26 cellular contexts compared by ENCODE assay signal in the genomic region with DNA sequence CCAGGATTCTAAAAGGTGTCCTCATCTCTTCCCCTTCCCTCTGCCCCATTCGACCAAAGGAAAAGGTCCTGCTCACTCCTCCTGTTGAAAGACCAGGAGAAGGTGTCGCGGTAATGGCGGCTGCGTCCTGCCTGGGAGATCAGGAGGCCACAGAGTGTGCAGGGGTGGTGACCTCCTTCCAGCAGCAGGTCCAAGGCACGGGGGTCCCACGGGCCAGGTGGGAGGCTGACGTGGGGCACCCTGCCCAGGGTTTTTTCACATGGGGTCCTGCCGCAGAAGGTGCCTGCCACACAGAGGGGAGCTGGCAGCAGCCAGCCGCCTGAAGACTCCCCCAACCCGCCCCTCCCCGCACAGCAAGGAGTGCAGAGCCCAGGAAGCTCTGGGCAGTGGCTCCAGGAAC. TPM values are rescaled to one million over a fixed set of nuclear protein-coding genes. Genes with fewer than 3 reads are reported as not detected.
"Had no signal": no experiment of that assay in that cellular context is flagged by ENCODE, and none has a peak within 500 bp of the region (broad histone marks: within the 10 kb centered on the region; RNA-seq: fewer than 3 reads in every experiment).

No MANE protein-coding gene starts in this region.

- H3K4me3 ChIP-seq: coronary artery, esophagus muscularis mucosa, gastroesophageal sphincter, heart left ventricle, hepatocyte, prostate gland, sigmoid colon, testis, tibial artery had no signal

- H3K9me3 ChIP-seq: esophagus muscularis mucosa, gastroesophageal sphincter, heart left ventricle, prostate gland, sigmoid colon, testis, tibial artery had no signal

- H3K9me3 Mint-ChIP-seq: stimulated activated memory B cell treated with anti-CD40 and anti-IgM and Interleukin-4, amounts not matched to agents 10 μg/mL and 1 μg/mL and 100 μg/mL, for 72 hours; type B pancreatic cell had no signal

- ATAC-seq: foreskin keratinocyte; gastroesophageal sphincter; heart left ventricle; left colon; naive thymus-derived CD4-positive, alpha-beta T cell; right cardiac atrium; stimulated activated naive CD8-positive, alpha-beta T cell treated with anti-CD3 and anti-CD28 coated beads, Interleukin-15, Interleukin-2, amounts not matched to agents 100 U/mL and 50 U/mL, for 24 hours had no signal

- H3K36me3 Mint-ChIP-seq: naive thymus-derived CD4-positive, alpha-beta T cell; stimulated activated memory B cell treated with anti-CD40 and anti-IgM and Interleukin-4, amounts not matched to agents 10 μg/mL and 1 μg/mL and 100 μg/mL, for 72 hours; type B pancreatic cell had no signal

- H3K4me1 Mint-ChIP-seq: naive thymus-derived CD4-positive, alpha-beta T cell; stimulated activated memory B cell treated with anti-CD40 and anti-IgM and Interleukin-4, amounts not matched to agents 10 μg/mL and 1 μg/mL and 100 μg/mL, for 72 hours had no signal

- H3K27ac Mint-ChIP-seq: naive thymus-derived CD4-positive, alpha-beta T cell; stimulated activated memory B cell treated with anti-CD40 and anti-IgM and Interleukin-4, amounts not matched to agents 10 μg/mL and 1 μg/mL and 100 μg/mL, for 72 hours; type B pancreatic cell had no signal

- H3K27ac ChIP-seq: coronary artery, esophagus muscularis mucosa, foreskin keratinocyte, gastroesophageal sphincter, heart left ventricle, hepatocyte, parathyroid adenoma, prostate gland, sigmoid colon, testis, tibial artery had no signal

- H3K27me3 ChIP-seq: foreskin keratinocyte, hepatocyte, testis had no signal

- H3K4me3 Mint-ChIP-seq: naive thymus-derived CD4-positive, alpha-beta T cell; stimulated activated memory B cell treated with anti-CD40 and anti-IgM and Interleukin-4, amounts not matched to agents 10 μg/mL and 1 μg/mL and 100 μg/mL, for 72 hours; type B pancreatic cell had no signal

- H3K4me1 ChIP-seq: esophagus muscularis mucosa, foreskin keratinocyte, gastroesophageal sphincter, heart left ventricle, parathyroid adenoma, prostate gland, sigmoid colon, testis, tibial artery had no signal

- H3K36me3 ChIP-seq: esophagus muscularis mucosa, gastroesophageal sphincter, heart left ventricle, prostate gland, sigmoid colon, tibial artery had no signal

- DNase-seq: dermis blood vessel endothelial cell; effector memory CD4-positive, alpha-beta T cell; foreskin keratinocyte; kidney glomerular epithelial cell; mammary epithelial cell; mesendoderm; midbrain; naive thymus-derived CD4-positive, alpha-beta T cell; right cardiac atrium; stimulated activated CD4-positive, alpha-beta T cell treated with anti-CD3 and anti-CD28 coated beads, Interleukin-4, amount 100 ng/mL, for 4 hours; stimulated activated naive CD8-positive, alpha-beta T cell treated with anti-CD3 and anti-CD28 coated beads, Interleukin-15, Interleukin-2, amounts not matched to agents 100 U/mL and 50 U/mL, for 24 hours; substantia nigra; testis; tibial artery had no signal

RNA-seq across cellular contexts. Expression of gene ADAMTS2, which starts 22.2 kb away (rescaled TPM):
- total RNA-seq: endothelial cell of umbilical vein; foreskin keratinocyte; naive thymus-derived CD4-positive, alpha-beta T cell had no signal
- polyA plus RNA-seq: endothelial cell of umbilical vein; foreskin keratinocyte; naive thymus-derived CD4-positive, alpha-beta T cell had no signal
